ENCODE assay signal across 20 cellular contexts in the genomic region with DNA sequence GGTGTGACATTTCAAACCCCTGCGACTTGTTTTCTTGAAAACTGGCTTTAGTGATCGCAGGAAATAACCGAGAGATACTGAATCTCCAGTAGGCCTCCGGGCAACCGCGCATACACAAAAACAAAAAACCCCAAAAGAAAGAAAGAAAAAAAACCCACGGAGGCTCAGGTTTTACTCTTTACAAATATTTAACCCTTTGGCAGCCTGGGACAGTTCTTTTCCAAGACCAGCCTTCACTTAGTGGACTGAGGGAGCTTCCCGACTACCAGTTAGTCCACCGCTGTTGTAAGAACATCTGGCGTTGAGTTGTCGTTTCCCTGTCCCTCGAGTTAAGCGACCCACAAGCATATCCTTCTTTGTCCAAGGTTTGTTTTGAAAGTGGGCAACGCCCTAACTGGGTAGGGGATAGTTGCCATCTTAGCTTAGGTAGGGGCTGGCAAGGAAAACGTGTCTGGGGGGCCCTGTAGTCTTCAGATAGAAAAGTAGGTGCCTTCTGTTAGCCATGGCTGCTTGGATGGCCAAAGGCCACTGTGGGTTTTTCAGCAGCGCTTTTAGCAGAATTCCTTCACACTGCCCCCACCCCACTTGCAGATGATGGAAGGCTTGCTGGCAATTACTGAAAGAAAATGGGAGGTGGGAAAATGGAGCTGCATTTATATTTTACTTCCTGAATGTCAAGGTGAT. TPM values are rescaled to one million over a fixed set of nuclear protein-coding genes. Genes with fewer than 3 reads are reported as not detected.
DNase-seq lines count a peak whose midpoint lies in the region; ATAC-seq and TF ChIP-seq lines count a peak whose summit lies in the region.
"Had no signal": no experiment of that assay in that cellular context is flagged by ENCODE, and none has a peak within 500 bp of the region (broad histone marks: within the 10 kb centered on the region; RNA-seq: fewer than 3 reads in every experiment).

No MANE protein-coding gene starts in this region.

- H3K27me3 Mint-ChIP-seq in IgD-negative memory B cell = peaks cover 66% of the 10 kb centered on the region
- H3K27me3 Mint-ChIP-seq in stimulated activated naive B cell treated with anti-CD40 and anti-IgM and Interleukin-4, amounts not matched to agents 10 μg/mL and 1 μg/mL and 100 μg/mL, for 72 hours = peaks cover 58 to 82% of the 10 kb centered on the region in 2 donors

- peaks cover 25 to 52% (median 28%) of the 10 kb centered on the region in 3 donors for H3K4me1 Mint-ChIP-seq in IgD-negative memory B cell
- H3K4me1 Mint-ChIP-seq in stimulated activated naive B cell treated with anti-CD40 and anti-IgM and Interleukin-4, amounts not matched to agents 10 μg/mL and 1 μg/mL and 100 μg/mL, for 72 hours = peaks cover 34 to 65% of the 10 kb centered on the region in 2 donors

- peaks cover 10% of the 10 kb centered on the region for H3K36me3 Mint-ChIP-seq in IgD-negative memory B cell
- H3K36me3 Mint-ChIP-seq in stimulated activated naive B cell treated with anti-CD40 and anti-IgM and Interleukin-4, amounts not matched to agents 10 μg/mL and 1 μg/mL and 100 μg/mL, for 72 hours = peaks cover 2 to 9% of the 10 kb centered on the region in 2 donors

- H3K9ac ChIP-seq in ES-I3 (ENCODE audit: low read depth, low read length) = 0 out of 2 replicates have a peak overlapping the region, but pooled peaks have one; percentile 3
- H3K9ac ChIP-seq: KMS-11 had no signal

- intact Hi-C loops in mucosa of descending colon (cut with DNase I, micrococcal nuclease) = no loop called here

- H3K9me3 ChIP-seq in ES-I3 (ENCODE audit: control insufficient read depth, insufficient read depth, low read length) = no peaks in the 10 kb centered on the region
- no peaks in the 10 kb centered on the region for H3K9me3 ChIP-seq in muscle layer of duodenum (ENCODE audit: control insufficient read depth in 1 of 2, low read length in 2 of 2)
- no peaks in the 10 kb centered on the region for H3K9me3 ChIP-seq in mucosa of descending colon
- H3K9me3 ChIP-seq: right lobe of liver, tibial nerve had no signal

- H3K4me3 Mint-ChIP-seq in IgD-negative memory B cell = peak overlapping the region in 3 of 4 donors; percentile 32 to 78 (median 64)
- H3K4me3 Mint-ChIP-seq in stimulated activated naive B cell treated with anti-CD40 and anti-IgM and Interleukin-4, amounts not matched to agents 10 μg/mL and 1 μg/mL and 100 μg/mL, for 72 hours = peak overlapping the region; percentile 46 to 50
- H3K4me3 Mint-ChIP-seq: activated T-helper 1 cell treated with anti-CD3 and anti-CD28 coated beads, Interleukin-12 subunit alpha, Interleukin-12 subunit beta, Interleukin-2, Interleukin-4 antibody, amounts not matched to agents 30 ng/mL and 10 ng/mL and 1 ng/mL, durations not matched to agents 14 hours and 24 hours and 36 hours; memory B cell; stimulated activated effector memory CD8-positive, alpha-beta T cell treated with anti-CD3 and anti-CD28 coated beads, Interleukin-12 subunit alpha, Interleukin-12 subunit beta, amount 100 ng/mL, for 72 hours had no signal

- peak overlapping the region in 1 of 2 donors; percentile 15 for H3K4me3 ChIP-seq in muscle layer of duodenum (ENCODE audit: low read depth in 1 of 2, low read length in 2 of 2)
- no peak overlapping the region for H3K4me3 ChIP-seq in mucosa of descending colon
- H3K4me3 ChIP-seq: right lobe of liver had no signal

- DNase-seq in stimulated activated naive B cell treated with anti-CD40 and anti-IgM and Interleukin-4, amounts not matched to agents 10 μg/mL and 1 μg/mL and 100 μg/mL, for 72 hours = no peak
- no peak for DNase-seq in mucosa of descending colon
- DNase-seq: cortex of kidney, hypothalamus, kidney glomerular epithelial cell, NCI-H1048, NCI-H510A treated with DMSO at 0.1 percent for 48 hours, right lobe of liver had no signal

- ATAC-seq in stimulated activated naive B cell treated with anti-CD40 and anti-IgM and Interleukin-4, amounts not matched to agents 10 μg/mL and 1 μg/mL and 100 μg/mL, for 72 hours (replicated peaks) = no peak
- ATAC-seq in GM21515 (IDR thresholded peaks at IDR 0.05; ENCODE audit: unreplicated experiment) = no peak
- no peak for ATAC-seq in HG02870 (IDR thresholded peaks at IDR 0.05; ENCODE audit: unreplicated experiment)
- no peak for ATAC-seq in mucosa of descending colon
- ATAC-seq: activated CD4-positive, CD25-positive, alpha-beta regulatory T cell treated with anti-CD3 and anti-CD28 coated beads, Interleukin-2, amount 50 U/mL, for 24 hours; right lobe of liver; stimulated activated effector memory CD8-positive, alpha-beta T cell treated with anti-CD3 and anti-CD28 coated beads, Interleukin-12 subunit alpha, Interleukin-12 subunit beta, amount 100 ng/mL, for 72 hours had no signal

- H3K27me3 ChIP-seq in muscle layer of duodenum (ENCODE audit: low read depth, low read length) = peaks cover 73% of the 10 kb centered on the region

- peak overlapping the region; percentile 5 to 63 (median 62) for H3K27ac Mint-ChIP-seq in IgD-negative memory B cell
- peak overlapping the region; percentile 80 for H3K27ac Mint-ChIP-seq in stimulated activated naive B cell treated with anti-CD40 and anti-IgM and Interleukin-4, amounts not matched to agents 10 μg/mL and 1 μg/mL and 100 μg/mL, for 72 hours
- H3K27ac Mint-ChIP-seq: memory B cell; stimulated activated effector memory CD8-positive, alpha-beta T cell treated with anti-CD3 and anti-CD28 coated beads, Interleukin-12 subunit alpha, Interleukin-12 subunit beta, amount 100 ng/mL, for 72 hours had no signal

- H3K36me3 ChIP-seq in ES-I3 (ENCODE audit: insufficient read depth, low read length) (no peaks in the 10 kb centered on the region), muscle layer of duodenum (ENCODE audit: control insufficient read depth in 1 of 2, insufficient read depth in 2 of 2, low read length in 2 of 2) (no peaks in the 10 kb centered on the region), mucosa of descending colon (ENCODE audit: low read depth) (no peaks in the 10 kb centered on the region)
- H3K36me3 ChIP-seq: right lobe of liver had no signal

- no peak for TF ChIP-seq CTCF in mucosa of descending colon (IDR thresholded peaks at IDR 0.05)

- H3K27ac ChIP-seq in muscle layer of duodenum (ENCODE audit: low read length) = peak overlapping the region; percentile 36
- H3K27ac ChIP-seq: KMS-11, right lobe of liver, tibial nerve had no signal

- peaks cover 0 to 5% (median 0%) of the 10 kb centered on the region in 3 donors for H3K9me3 Mint-ChIP-seq in IgD-negative memory B cell
- no peaks in the 10 kb centered on the region for H3K9me3 Mint-ChIP-seq in stimulated activated naive B cell treated with anti-CD40 and anti-IgM and Interleukin-4, amounts not matched to agents 10 μg/mL and 1 μg/mL and 100 μg/mL, for 72 hours
- H3K9me3 Mint-ChIP-seq: activated T-helper 1 cell treated with anti-CD3 and anti-CD28 coated beads, Interleukin-12 subunit alpha, Interleukin-12 subunit beta, Interleukin-2, Interleukin-4 antibody, amounts not matched to agents 30 ng/mL and 10 ng/mL and 1 ng/mL, durations not matched to agents 14 hours and 24 hours and 36 hours; stimulated activated effector memory CD8-positive, alpha-beta T cell treated with anti-CD3 and anti-CD28 coated beads, Interleukin-12 subunit alpha, Interleukin-12 subunit beta, amount 100 ng/mL, for 72 hours had no signal

- H3K4me1 ChIP-seq in ES-I3 (ENCODE audit: insufficient read depth, low read length) (peaks cover 14% of the 10 kb centered on the region; the same call in 1 of the 2 replicates), muscle layer of duodenum (ENCODE audit: control insufficient read depth in 1 of 2, insufficient read depth in 2 of 2, low read length in 2 of 2) (peaks cover 0 to 46% of the 10 kb centered on the region in 2 donors), mucosa of descending colon (ENCODE audit: low read depth) (peaks cover 38% of the 10 kb centered on the region)

RNA-seq across cellular contexts. Expression of gene ISL2, which starts 6.9 kb away (rescaled TPM):
- polyA plus RNA-seq in IgD-negative memory B cell = 0.89 TPM
- 1 to 10 TPM in 1 of 3 donors, under 1 TPM in 2; 0.51 to 2.1 (median 0.87) TPM for total RNA-seq in mucosa of descending colon
- total RNA-seq: fibroblast of villous mesenchyme, right lobe of liver, tibial nerve had no signal

RNA-seq across cellular contexts. Expression of gene ETFA, which starts 32.2 kb away (rescaled TPM):
- polyA plus RNA-seq in IgD-negative memory B cell = 107 TPM
- total RNA-seq in mucosa of descending colon = 100 to 1,000 TPM; 172 to 286 (median 213) TPM
